Comparison of ENCODE assay signal across 12 cellular contexts in genomic region chr7:92158660-92159575, GRCh38. TPM values are rescaled to one million over a fixed set of nuclear protein-coding genes. Genes with fewer than 3 reads are reported as not detected.
DNase-seq lines count a peak whose midpoint lies in the region; ATAC-seq and TF ChIP-seq lines count a peak whose summit lies in the region.
"Had no signal": no experiment of that assay in that cellular context is flagged by ENCODE, and none has a peak within 500 bp of the region (broad histone marks: within the 10 kb centered on the region; RNA-seq: fewer than 3 reads in every experiment).

No MANE protein-coding gene starts in this region.

- no peaks in the 10 kb centered on the region for H3K9me3 Mint-ChIP-seq in chondrocyte (ENCODE audit: low read depth)
- H3K9me3 Mint-ChIP-seq in activated CD4-positive, alpha-beta T cell treated with anti-CD3 and anti-CD28 coated beads, Interleukin-2, amount 10 ng/mL, durations not matched to agents 24 days and 14 days = no peaks in the 10 kb centered on the region
- H3K9me3 Mint-ChIP-seq: CD4-positive, alpha-beta memory T cell had no signal

- ATAC-seq in GM19468 (IDR thresholded peaks at IDR 0.05; ENCODE audit: extremely low read depth, unreplicated experiment) (peak; percentile 66), HG03196 (IDR thresholded peaks at IDR 0.05; ENCODE audit: unreplicated experiment) (peak; percentile 76)

- H3K27ac Mint-ChIP-seq in chondrocyte (ENCODE audit: unreplicated experiment) = peak overlapping the region; percentile 28
- H3K27ac Mint-ChIP-seq in activated CD4-positive, alpha-beta T cell treated with anti-CD3 and anti-CD28 coated beads, Interleukin-2, amount 10 ng/mL, durations not matched to agents 24 days and 14 days = no peak overlapping the region
- H3K27ac Mint-ChIP-seq: CD4-positive, alpha-beta memory T cell had no signal

- H3K27me3 Mint-ChIP-seq in chondrocyte (ENCODE audit: low read depth) = peaks cover 4% of the 10 kb centered on the region
- peaks cover 26% of the 10 kb centered on the region for H3K27me3 Mint-ChIP-seq in activated CD4-positive, alpha-beta T cell treated with anti-CD3 and anti-CD28 coated beads, Interleukin-2, amount 10 ng/mL, durations not matched to agents 24 days and 14 days

- no peak overlapping the region for H3K4me3 Mint-ChIP-seq in chondrocyte (ENCODE audit: unreplicated experiment)
- H3K4me3 Mint-ChIP-seq in activated CD4-positive, alpha-beta T cell treated with anti-CD3 and anti-CD28 coated beads, Interleukin-2, amount 10 ng/mL, durations not matched to agents 24 days and 14 days = no peak overlapping the region

- intact Hi-C loops in activated CD4-positive, alpha-beta T cell treated with anti-CD3 and anti-CD28 coated beads, Interleukin-2, amount 10 ng/mL, durations not matched to agents 24 days and 14 days (cut with micrococcal nuclease) = no loop called here

- H3K4me1 Mint-ChIP-seq in chondrocyte (ENCODE audit: low read depth) = peaks cover 3% of the 10 kb centered on the region
- peaks cover 3% of the 10 kb centered on the region for H3K4me1 Mint-ChIP-seq in activated CD4-positive, alpha-beta T cell treated with anti-CD3 and anti-CD28 coated beads, Interleukin-2, amount 10 ng/mL, durations not matched to agents 24 days and 14 days
- H3K4me1 Mint-ChIP-seq: CD4-positive, alpha-beta memory T cell had no signal

- H3K36me3 Mint-ChIP-seq in chondrocyte (ENCODE audit: low read depth) = peaks cover 4% of the 10 kb centered on the region
- no peaks in the 10 kb centered on the region for H3K36me3 Mint-ChIP-seq in activated CD4-positive, alpha-beta T cell treated with anti-CD3 and anti-CD28 coated beads, Interleukin-2, amount 10 ng/mL, durations not matched to agents 24 days and 14 days (ENCODE audit: low read depth)
- H3K36me3 Mint-ChIP-seq: CD4-positive, alpha-beta memory T cell had no signal

- DNase-seq in AG09319 (ENCODE audit: extremely low read depth, low read depth) = peak; percentile 86
- DNase-seq in chondrocyte (ENCODE audit: low spot score) = no peak
- no peak for DNase-seq in activated CD4-positive, alpha-beta T cell treated with anti-CD3 and anti-CD28 coated beads, Interleukin-2, amount 10 ng/mL, durations not matched to agents 24 days and 14 days
- no peak for DNase-seq in LoVo (ENCODE audit: low spot score)
- DNase-seq in medulla oblongata (ENCODE audit: extremely low spot score) = no peak
- DNase-seq in inferior parietal cortex (ENCODE audit: extremely low spot score) = no peak
- DNase-seq: CD4-positive, alpha-beta memory T cell; cerebellar nuclear complex; NCI-H2171; stimulated activated CD4-positive, alpha-beta T cell treated with anti-CD3 and anti-CD28 coated beads, Interleukin-4, amount 100 ng/mL, for 24 hours had no signal

- no peak for TF ChIP-seq CTCF in AG09319 (IDR thresholded peaks at IDR 0.05; ENCODE audit: low read depth, low read length)
- TF ChIP-seq CTCF in chondrocyte (IDR thresholded peaks at IDR 0.05) = no peak

RNA-seq across cellular contexts. Expression of gene LRRD1, which starts 20.0 kb away (rescaled TPM):
- total RNA-seq in chondrocyte = 0.22 to 0.41 TPM in 2 of 3 replicates, not detected in the other
- not detected in 2 replicates for total RNA-seq in activated CD4-positive, alpha-beta T cell treated with anti-CD3 and anti-CD28 coated beads, Interleukin-2, amount 10 ng/mL, durations not matched to agents 24 days and 14 days
- total RNA-seq: CD4-positive, alpha-beta memory T cell had no signal

RNA-seq across cellular contexts. Expression of gene CYP51A1, which starts 24.6 kb away (rescaled TPM):
- 60.1 to 87.6 TPM (median 85.5 TPM) in 3 replicates for total RNA-seq in chondrocyte
- 103 and 106 TPM in 2 replicates for total RNA-seq in activated CD4-positive, alpha-beta T cell treated with anti-CD3 and anti-CD28 coated beads, Interleukin-2, amount 10 ng/mL, durations not matched to agents 24 days and 14 days
